In the genomic region with DNA sequence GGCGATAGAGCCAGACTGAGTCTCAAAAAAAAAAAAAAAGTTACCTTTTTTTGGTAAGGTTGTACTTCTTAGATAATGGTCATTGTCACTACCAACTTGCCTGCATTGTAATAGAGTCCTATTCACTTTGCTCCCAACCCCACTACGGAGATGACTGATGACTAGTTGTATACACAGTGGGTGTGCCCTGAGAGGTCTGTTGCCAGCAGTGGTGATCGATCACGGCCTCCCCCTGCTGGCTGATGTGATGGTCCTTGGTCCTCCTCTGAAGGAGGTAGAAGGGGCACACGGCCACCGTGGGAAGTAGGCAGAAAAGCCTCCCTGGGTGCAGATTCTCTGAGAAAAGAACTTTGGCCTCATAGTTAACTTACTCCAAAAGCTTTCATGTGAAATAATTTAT, we compare ENCODE assay signal across 9 cellular contexts. TPM values are rescaled to one million over a fixed set of nuclear protein-coding genes. Genes with fewer than 3 reads are reported as not detected.
DNase-seq lines count a peak whose midpoint lies in the region; ATAC-seq and TF ChIP-seq lines count a peak whose summit lies in the region.
"Had no signal": no experiment of that assay in that cellular context is flagged by ENCODE, and none has a peak within 500 bp of the region (broad histone marks: within the 10 kb centered on the region; RNA-seq: fewer than 3 reads in every experiment).

No MANE protein-coding gene starts in this region.

- dilution Hi-C loops in mammary epithelial cell (cut with HindIII; ENCODE audit: low sequenced_read_pairs) = loop anchor here (5.0 kb wide), 2 partner anchors 40 to 80 kb away; no protein-coding TSS in a partner anchor

- H3K27ac ChIP-seq in mammary epithelial cell (ENCODE audit: insufficient read depth, low read depth, low read length) = no peak overlapping the region
- H3K27ac ChIP-seq in suprapubic skin = no peak overlapping the region

- TF ChIP-seq EP300 in suprapubic skin (IDR thresholded peaks at IDR 0.05) = no peak

- whole genome bisulfite sequencing in mammary epithelial cell (ENCODE audit: low coverage, missing lambda C conversion rate) = 36% methylated on average over 6 of the region's 6 CpGs
- WGBS in suprapubic skin = 30% methylated on average over 6 of the region's 6 CpGs

- POLR2A ChIA-PET in activated CD4-positive, alpha-beta T cell treated with anti-CD3 and anti-CD28 coated beads for 36 hours (lab: Charles Lee) = no interaction called here

- no peak for TF ChIP-seq POLR2A in suprapubic skin (IDR thresholded peaks at IDR 0.05)

- H3K4me3 ChIP-seq in mammary epithelial cell (replicated peaks in 1 of 3; ENCODE audit: insufficient read depth in 1 of 3, low read depth in 2 of 3, low read length in 3 of 3) (no peak overlapping the region), suprapubic skin (no peak overlapping the region)

- BruUV-seq in mammary epithelial cell (replicated peaks; lab: Mats Ljungman, UMichigan) = no TSS peak

- in situ Hi-C loops in SK-MEL-5 (cut with HindIII; ENCODE audit: low pct_unique_long_range_greater_than_20kb, low sequenced_read_pairs) (no loop called here), mammary epithelial cell (cut with MboI; ENCODE audit: low sequenced_read_pairs in 2 of 2) (loop anchor here (10.0 kb wide), 1 partner anchor 87 kb away; no protein-coding TSS in a partner anchor)

- no peak overlapping the region for H3K9ac ChIP-seq in mammary epithelial cell (ENCODE audit: insufficient read depth, low read length)

- TF ChIP-seq CTCF in mammary epithelial cell (conservative IDR thresholded peaks at IDR 0.05 in 1 of 2, IDR thresholded peaks at IDR 0.05 in 1 of 2; ENCODE audit: extremely low read depth in 1 of 2, insufficient read depth in 1 of 2, low read depth in 1 of 2, low read length in 2 of 2) (peak; percentile 29 to 56), suprapubic skin (IDR thresholded peaks at IDR 0.05) (no peak)

- H3K4me1 ChIP-seq in mammary epithelial cell (ENCODE audit: insufficient read depth, low read length) = peaks cover 7% of the 10 kb centered on the region
- H3K4me1 ChIP-seq in suprapubic skin = no peaks in the 10 kb centered on the region

- H3K27me3 ChIP-seq in mammary epithelial cell (ENCODE audit: insufficient read depth, low read length) (no peaks in the 10 kb centered on the region), suprapubic skin (peaks cover 5% of the 10 kb centered on the region)

- H3K4me3 Mint-ChIP-seq in activated CD4-positive, alpha-beta T cell treated with anti-CD3 and anti-CD28 coated beads for 36 hours = no peak overlapping the region

- peak; percentile 98 for ATAC-seq in activated CD4-positive, alpha-beta T cell treated with anti-CD3 and anti-CD28 coated beads for 36 hours
- ATAC-seq in HG03439 (IDR thresholded peaks at IDR 0.05; ENCODE audit: unreplicated experiment) (peak; percentile 52), GM18517 (IDR thresholded peaks at IDR 0.05; ENCODE audit: unreplicated experiment) (no peak)

- CTCF ChIA-PET in activated CD4-positive, alpha-beta T cell treated with anti-CD3 and anti-CD28 coated beads for 36 hours (lab: Charles Lee) = interaction anchor here (4.4 kb wide), 1 partner anchor 90 kb away, joined by 15 read pairs; no protein-coding TSS in a partner anchor
- CTCF ChIA-PET in mammary epithelial cell (lab: Charles Lee; ENCODE audit: low non-redundant PET) = no interaction called here

- H3K9me3 Mint-ChIP-seq in activated CD4-positive, alpha-beta T cell treated with anti-CD3 and anti-CD28 coated beads for 36 hours (ENCODE audit: low read depth) = no peaks in the 10 kb centered on the region

- no peaks in the 10 kb centered on the region for H3K36me3 ChIP-seq in mammary epithelial cell (ENCODE audit: insufficient read depth, low read length)
- no peaks in the 10 kb centered on the region for H3K36me3 ChIP-seq in suprapubic skin

- intact Hi-C loops in activated CD4-positive, alpha-beta T cell treated with anti-CD3 and anti-CD28 coated beads for 36 hours (cut with DNase I, micrococcal nuclease) = loop anchor here (1.0 kb wide), 1 partner anchor 90 kb away; no protein-coding TSS in a partner anchor
- intact Hi-C loops in mammary epithelial cell (cut with micrococcal nuclease) = loop anchor here (1.0 kb wide), 1 partner anchor 90 kb away; no protein-coding TSS in a partner anchor

- no peak overlapping the region for H2AFZ ChIP-seq in mammary epithelial cell (ENCODE audit: low read depth, low read length)

- peaks cover 9% of the 10 kb centered on the region for H3K27me3 Mint-ChIP-seq in activated CD4-positive, alpha-beta T cell treated with anti-CD3 and anti-CD28 coated beads for 36 hours

- no peaks in the 10 kb centered on the region for H3K36me3 Mint-ChIP-seq in activated CD4-positive, alpha-beta T cell treated with anti-CD3 and anti-CD28 coated beads for 36 hours (ENCODE audit: low read depth)

- no peaks in the 10 kb centered on the region for H4K20me1 ChIP-seq in mammary epithelial cell (ENCODE audit: insufficient read depth, low read length)

- no peak overlapping the region for H3K27ac Mint-ChIP-seq in activated CD4-positive, alpha-beta T cell treated with anti-CD3 and anti-CD28 coated beads for 36 hours

- H3K4me2 ChIP-seq in mammary epithelial cell (ENCODE audit: insufficient read depth, low read depth, low read length) = no peak overlapping the region

- H3K4me1 Mint-ChIP-seq in activated CD4-positive, alpha-beta T cell treated with anti-CD3 and anti-CD28 coated beads for 36 hours = no peaks in the 10 kb centered on the region

- DNase-seq in activated CD4-positive, alpha-beta T cell treated with anti-CD3 and anti-CD28 coated beads for 36 hours = peak; percentile 78
- no peak for DNase-seq in activated CD4-positive, alpha-beta T cell treated with anti-CD3 and anti-CD28 coated beads for 1 hour
- DNase-seq in SK-MEL-5 (ENCODE audit: low read depth, low spot score) (peak; percentile 73), mammary epithelial cell (peak; percentile 66), non-pigmented ciliary epithelial cell (ENCODE audit: low read depth) (peak; percentile 19), suprapubic skin (ENCODE audit: low spot score in 2 of 2) (no peak)

- H3K9me3 ChIP-seq in mammary epithelial cell (replicated peaks; ENCODE audit: insufficient read depth, low read length) (no peaks in the 10 kb centered on the region), suprapubic skin (no peaks in the 10 kb centered on the region)

- H3K79me2 ChIP-seq in mammary epithelial cell (ENCODE audit: insufficient read depth, low read length) = no peaks in the 10 kb centered on the region

RNA-seq across cellular contexts. Expression of gene GCNT3, which starts 10.7 kb away (rescaled TPM):
- not detected for total RNA-seq in activated CD4-positive, alpha-beta T cell treated with anti-CD3 and anti-CD28 coated beads for 36 hours
- total RNA-seq in SK-MEL-5 (2014; rRNA removed; shearing (Covaris generic)) = 0.48 and 0.59 TPM in 2 replicates
- polyA plus RNA-seq in SK-MEL-5 (2015; cell fraction: cytosol; rRNA removed) = 0.75 and 1.1 TPM in 2 replicates
- 0.28 TPM in 1 of 2 replicates, not detected in the other for polyA plus RNA-seq in SK-MEL-5 (2015; cell fraction: nucleus; rRNA removed)
- 1 to 10 TPM in 1 of 2 donors, not detected in 1; 1.0 TPM for total RNA-seq in mammary epithelial cell
- polyA plus RNA-seq in mammary epithelial cell = 0.18 TPM
- not detected for polyA minus RNA-seq in mammary epithelial cell
- total RNA-seq in suprapubic skin = under 1 TPM in 2 of 4 donors, not detected in 2; 0.13 to 0.23 TPM
- total RNA-seq: subcutaneous adipose tissue had no signal

RNA-seq across cellular contexts. Expression of gene GTF2A2, which starts 35.0 kb away (rescaled TPM):
- total RNA-seq in activated CD4-positive, alpha-beta T cell treated with anti-CD3 and anti-CD28 coated beads for 36 hours = 100 to 1,000 TPM; 167 to 198 TPM
- 71.7 and 80.4 TPM in 2 replicates for total RNA-seq in SK-MEL-5 (2014; rRNA removed; shearing (Covaris generic))
- polyA plus RNA-seq in SK-MEL-5 (2015; cell fraction: cytosol; rRNA removed) = 30.2 and 38.5 TPM in 2 replicates
- 12.1 and 15.2 TPM in 2 replicates for polyA plus RNA-seq in SK-MEL-5 (2015; cell fraction: nucleus; rRNA removed)
- total RNA-seq in mammary epithelial cell = 100 to 1,000 TPM in 1 of 2 donors, 10 to 100 TPM in 1; 28.3 to 133 TPM
- 65.5 TPM for polyA plus RNA-seq in mammary epithelial cell
- not detected for polyA minus RNA-seq in mammary epithelial cell
- total RNA-seq in suprapubic skin = 10 to 100 TPM in 3 of 4 donors, 1 to 10 TPM in 1; 7.7 to 26.5 (median 15.4) TPM

Comparison
In these comparisons a context has a peak if more than half of its experiments do, and no peak if none do; other contexts are left out.
1. DNase-seq: peak in activated CD4-positive, alpha-beta T cell treated with anti-CD3 and anti-CD28 coated beads for 36 hours (single experiment), SK-MEL-5 (single experiment), mammary epithelial cell (single experiment) and non-pigmented ciliary epithelial cell (single experiment); none in activated CD4-positive, alpha-beta T cell treated with anti-CD3 and anti-CD28 coated beads for 1 hour (single experiment) and suprapubic skin (0 of 2).
2. CTCF ChIP-seq: peak in mammary epithelial cell (2 of 2); none in suprapubic skin (0 of 2).